9 cellular contexts compared by ENCODE assay signal in the genomic region with DNA sequence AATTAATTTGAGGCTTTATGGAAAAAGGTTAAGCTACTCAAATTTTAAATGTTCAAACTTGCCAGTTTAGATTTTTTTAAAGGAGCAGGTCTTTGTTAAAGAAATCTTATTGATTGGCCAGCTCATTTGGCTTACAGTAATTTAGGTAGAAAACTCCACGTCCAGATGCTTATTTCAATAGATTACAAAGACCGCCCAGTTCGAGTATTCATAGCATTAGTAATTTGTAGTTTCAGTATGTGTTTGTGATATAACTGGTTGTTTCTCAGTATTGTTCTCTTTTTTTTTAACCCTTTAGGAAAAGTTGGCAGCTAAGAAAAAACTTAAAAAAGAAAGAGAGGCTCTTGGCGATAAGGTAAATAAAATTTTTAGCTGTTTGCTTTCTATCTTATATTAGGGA. TPM values are rescaled to one million over a fixed set of nuclear protein-coding genes. Genes with fewer than 3 reads are reported as not detected.
A peak's percentile ranks its signal among the peaks of the same experiment; 100 is the strongest.
DNase-seq lines count a peak whose midpoint lies in the region; ATAC-seq and TF ChIP-seq lines count a peak whose summit lies in the region.
"Had no signal": no experiment of that assay in that cellular context is flagged by ENCODE, and none has a peak within 500 bp of the region (broad histone marks: within the 10 kb centered on the region; RNA-seq: fewer than 3 reads in every experiment).

No MANE protein-coding gene starts in this region.

- peaks cover 29% of the 10 kb centered on the region for H3K36me3 Mint-ChIP-seq in HFFc6 (ENCODE audit: low read depth)
- H3K36me3 Mint-ChIP-seq in activated CD8-positive, alpha-beta T cell treated with anti-CD3 and anti-CD28 coated beads, Interleukin-2, amount 10 ng/mL, durations not matched to agents 7 days and 5 days (ENCODE audit: low read depth) = peaks cover 56% of the 10 kb centered on the region
- peaks cover 19% of the 10 kb centered on the region for H3K36me3 Mint-ChIP-seq in mesothelial cell of epicardium

- POLR2A ChIA-PET in activated CD8-positive, alpha-beta T cell treated with anti-CD3 and anti-CD28 coated beads, Interleukin-2, amount 10 ng/mL, durations not matched to agents 7 days and 5 days (lab: Charles Lee) = interaction anchor here (1.2 to 5.2 kb wide), 4 partner anchors 25 to 93 kb away, joined by 4 to 43 read pairs (median 12); partner anchors contain the start of genes CTBS, GNG5 and SPATA1

- H3K4me3 Mint-ChIP-seq in HFFc6 (peak overlapping the region; percentile 100), mesothelial cell of epicardium (peak overlapping the region; percentile 40)
- peak overlapping the region; percentile 53 for H3K4me3 Mint-ChIP-seq in activated CD8-positive, alpha-beta T cell treated with anti-CD3 and anti-CD28 coated beads, Interleukin-2, amount 10 ng/mL, durations not matched to agents 7 days and 5 days

- H3K4me3 ChIP-seq in BE2C (ENCODE audit: low read depth, low read length) = peak overlapping the region; percentile 84; the same call in 1 of the 2 replicates

- no peak for DNase-seq in BE2C
- no peak for DNase-seq in HFFc6
- no peak for DNase-seq in activated CD8-positive, alpha-beta T cell treated with anti-CD3 and anti-CD28 coated beads, Interleukin-2, amount 10 ng/mL, durations not matched to agents 7 days and 5 days
- DNase-seq in mesothelial cell of epicardium (ENCODE audit: low spot score in 2 of 2, unreplicated experiment in 2 of 2) = no peak
- DNase-seq in germinal center (ENCODE audit: low spot score) = no peak
- no peak for DNase-seq in HuH-7 (ENCODE audit: low spot score)
- DNase-seq in DMS53 treated with DMSO at 0.1 percent for 48 hours (lab: John Stamatoyannopoulos, UW; ENCODE audit: unreplicated experiment) = no peak
- DNase-seq: left ventricle myocardium superior had no signal

- peaks cover 4% of the 10 kb centered on the region; the same call in 1 of the 2 replicates for H3K9me3 Mint-ChIP-seq in HFFc6
- peaks cover 10% of the 10 kb centered on the region for H3K9me3 Mint-ChIP-seq in activated CD8-positive, alpha-beta T cell treated with anti-CD3 and anti-CD28 coated beads, Interleukin-2, amount 10 ng/mL, durations not matched to agents 7 days and 5 days (ENCODE audit: insufficient read depth)
- peaks cover 15% of the 10 kb centered on the region for H3K9me3 Mint-ChIP-seq in mesothelial cell of epicardium

- no peak for ATAC-seq in activated CD8-positive, alpha-beta T cell treated with anti-CD3 and anti-CD28 coated beads, Interleukin-2, amount 10 ng/mL, durations not matched to agents 7 days and 5 days
- ATAC-seq in GM21526 (IDR thresholded peaks at IDR 0.05; ENCODE audit: low FRiP score, unreplicated experiment) = no peak
- ATAC-seq: left ventricle myocardium superior had no signal

- TF ChIP-seq CTCF in BE2C (IDR thresholded peaks at IDR 0.05; ENCODE audit: low read depth, low read length) = no peak
- no peak for TF ChIP-seq CTCF in HFFc6 (IDR thresholded peaks at IDR 0.05)
- TF ChIP-seq CTCF in mesothelial cell of epicardium (IDR thresholded peaks at IDR 0.05; ENCODE audit: unreplicated experiment) = no peak

- H3K4me1 ChIP-seq in BE2C = no peaks in the 10 kb centered on the region

- H3K36me3 ChIP-seq in BE2C = no peaks in the 10 kb centered on the region; the same call in 1 of the 2 replicates

- H3K27me3 Mint-ChIP-seq in HFFc6 (ENCODE audit: insufficient read depth) (peaks cover 2% of the 10 kb centered on the region), mesothelial cell of epicardium (ENCODE audit: low read depth) (peaks cover 31% of the 10 kb centered on the region)
- peaks cover 8% of the 10 kb centered on the region for H3K27me3 Mint-ChIP-seq in activated CD8-positive, alpha-beta T cell treated with anti-CD3 and anti-CD28 coated beads, Interleukin-2, amount 10 ng/mL, durations not matched to agents 7 days and 5 days (ENCODE audit: low read depth)

- CTCF ChIA-PET in activated CD8-positive, alpha-beta T cell treated with anti-CD3 and anti-CD28 coated beads, Interleukin-2, amount 10 ng/mL, durations not matched to agents 7 days and 5 days (lab: Charles Lee) = interaction anchor here (1.0 to 3.4 kb wide), 10 partner anchors 11 to 336 kb away, joined by 3 to 16 read pairs (median 4); partner anchors contain the start of genes CTBS, GNG5, PRKACB and SPATA1

- H3K9me3 ChIP-seq in BE2C = no peaks in the 10 kb centered on the region

- H3K4me1 Mint-ChIP-seq in HFFc6 (ENCODE audit: low read depth) = peaks cover 48% of the 10 kb centered on the region
- peaks cover 32% of the 10 kb centered on the region for H3K4me1 Mint-ChIP-seq in activated CD8-positive, alpha-beta T cell treated with anti-CD3 and anti-CD28 coated beads, Interleukin-2, amount 10 ng/mL, durations not matched to agents 7 days and 5 days (ENCODE audit: low read depth)
- H3K4me1 Mint-ChIP-seq in mesothelial cell of epicardium = peaks cover 24% of the 10 kb centered on the region

- H3K27me3 ChIP-seq in BE2C = no peaks in the 10 kb centered on the region

- H3K27ac Mint-ChIP-seq in HFFc6 = no peak overlapping the region
- H3K27ac Mint-ChIP-seq in activated CD8-positive, alpha-beta T cell treated with anti-CD3 and anti-CD28 coated beads, Interleukin-2, amount 10 ng/mL, durations not matched to agents 7 days and 5 days = no peak overlapping the region
- no peak overlapping the region for H3K27ac Mint-ChIP-seq in mesothelial cell of epicardium

RNA-seq across cellular contexts. Expression of gene RPF1, which starts 1.6 kb away (rescaled TPM):
- polyA plus RNA-seq in BE2C (2012; ENCODE audit: insufficient read depth, insufficient read length, low read depth) = 49.7 TPM
- total RNA-seq in HFFc6 (2021; fragmentation: NEBNext Ultra II Directional; extraction: Animal tissue kit (Norgen Biotek cat#: 25700)) = 10 to 100 TPM; 29.4 to 43.0 (median 36.2) TPM
- total RNA-seq in activated CD8-positive, alpha-beta T cell treated with anti-CD3 and anti-CD28 coated beads, Interleukin-2, amount 10 ng/mL, durations not matched to agents 7 days and 5 days = 10 to 100 TPM; 41.6 to 44.1 TPM
- total RNA-seq in mesothelial cell of epicardium = 23.2 to 28.2 TPM (median 26.1 TPM) in 3 replicates

RNA-seq across cellular contexts. Expression of gene SPATA1, which starts 25.5 kb away (rescaled TPM):
- not detected for polyA plus RNA-seq in BE2C (2012; ENCODE audit: insufficient read depth, insufficient read length, low read depth)
- 1 to 10 TPM in 3 of 6 experiments, under 1 TPM in 3; 0.33 to 1.3 (median 0.85) TPM for total RNA-seq in HFFc6 (2021; fragmentation: NEBNext Ultra II Directional; extraction: Animal tissue kit (Norgen Biotek cat#: 25700))
- total RNA-seq in activated CD8-positive, alpha-beta T cell treated with anti-CD3 and anti-CD28 coated beads, Interleukin-2, amount 10 ng/mL, durations not matched to agents 7 days and 5 days = 1 to 10 TPM; 3.3 to 3.4 TPM
- total RNA-seq in mesothelial cell of epicardium = 0.82 to 1.3 TPM (median 1.2 TPM) in 3 replicates

RNA-seq across cellular contexts. Expression of gene GNG5, which starts 25.7 kb away (rescaled TPM):
- 146 TPM for polyA plus RNA-seq in BE2C (2012; ENCODE audit: insufficient read depth, insufficient read length, low read depth)
- 100 to 1,000 TPM; 121 to 201 (median 145) TPM for total RNA-seq in HFFc6 (2021; fragmentation: NEBNext Ultra II Directional; extraction: Animal tissue kit (Norgen Biotek cat#: 25700))
- total RNA-seq in activated CD8-positive, alpha-beta T cell treated with anti-CD3 and anti-CD28 coated beads, Interleukin-2, amount 10 ng/mL, durations not matched to agents 7 days and 5 days = 100 to 1,000 TPM in 1 of 2 experiments, 10 to 100 TPM in 1; 99.0 to 106 TPM
- total RNA-seq in mesothelial cell of epicardium = 93.7 to 95.5 TPM (median 95.0 TPM) in 3 replicates

Comparison
In these comparisons a context has a peak if more than half of its experiments do, and no peak if none do; other contexts are left out.
1. H3K4me3 Mint-ChIP-seq: peak in every context shown above with its lines; median percentile 100 in HFFc6; 53 in activated CD8-positive, alpha-beta T cell treated with anti-CD3 and anti-CD28 coated beads, Interleukin-2, amount 10 ng/mL, durations not matched to agents 7 days and 5 days; 40 in mesothelial cell of epicardium.